In genomic region chr16:67856927-67857546, GRCh38 we compare ENCODE assay signal across 9 cellular contexts. TPM values are rescaled to one million over a fixed set of nuclear protein-coding genes. Genes with fewer than 3 reads are reported as not detected.
DNase-seq lines count a peak whose midpoint lies in the region; TF ChIP-seq lines count a peak whose summit lies in the region.
"Had no signal": no experiment of that assay in that cellular context is flagged by ENCODE, and none has a peak within 500 bp of the region (broad histone marks: within the 10 kb centered on the region; RNA-seq: fewer than 3 reads in every experiment).

No MANE protein-coding gene starts in this region.

- H4K20me1 ChIP-seq in PC-9 (ENCODE audit: insufficient read depth) = peaks cover 94% of the 10 kb centered on the region

- H3K4me3 Mint-ChIP-seq in CD4-positive, alpha-beta memory T cell = no peak overlapping the region

- no peak overlapping the region for H3K9ac ChIP-seq in rectal smooth muscle tissue (ENCODE audit: low read length)

- H3K36me3 ChIP-seq in CD4-positive, alpha-beta memory T cell (ENCODE audit: insufficient read depth, low read length) = peaks cover 14% of the 10 kb centered on the region
- peaks cover 13% of the 10 kb centered on the region; the same call in 1 of the 2 replicates for H3K36me3 ChIP-seq in PC-9 (ENCODE audit: low read depth)
- peaks cover 0 to 5% (median under 1%) of the 10 kb centered on the region in 4 donors for H3K36me3 ChIP-seq in esophagus muscularis mucosa
- H3K36me3 ChIP-seq in rectal smooth muscle tissue (ENCODE audit: control insufficient read depth, insufficient read depth, low read length) = peaks cover 3% of the 10 kb centered on the region

- peaks cover 54% of the 10 kb centered on the region for H3F3A ChIP-seq in PC-9 (ENCODE audit: insufficient read depth, low read depth)

- H3K27me3 Mint-ChIP-seq in CD4-positive, alpha-beta memory T cell = no peaks in the 10 kb centered on the region

- TF ChIP-seq CTCF in PC-9 (conservative IDR thresholded peaks at IDR 0.05) (no peak), esophagus muscularis mucosa (IDR thresholded peaks at IDR 0.05) (no peak)

- H3K9me3 Mint-ChIP-seq in CD4-positive, alpha-beta memory T cell = no peaks in the 10 kb centered on the region

- 91% methylated on average over 5 of the region's 5 CpGs for WGBS in esophagus muscularis mucosa

- H3K36me3 Mint-ChIP-seq in CD4-positive, alpha-beta memory T cell = peaks cover 0 to 16% of the 10 kb centered on the region in 2 donors

- CTCF ChIA-PET in CD4-positive, alpha-beta memory T cell (lab: Charles Lee; ENCODE audit: partially characterized antibody) = interaction anchor here (1.5 to 3.9 kb wide), 3 partner anchors 11 to 41 kb away, joined by 3 to 17 read pairs (median 3); partner anchors contain the start of gene NUTF2
- CTCF ChIA-PET in PC-9 (lab: Charles Lee) = no interaction called here

- H3K4me2 ChIP-seq in PC-9 = peak overlapping the region; percentile 39

- H3K27ac Mint-ChIP-seq in CD4-positive, alpha-beta memory T cell = peak overlapping the region; percentile 35 to 95 (median 91)

- H3K27ac ChIP-seq in CD4-positive, alpha-beta memory T cell (ENCODE audit: low read depth, low read length) = peak overlapping the region; percentile 43
- H3K27ac ChIP-seq in PC-9 = peak overlapping the region; percentile 41
- H3K27ac ChIP-seq in esophagus muscularis mucosa (replicated peaks in 1 of 4) = peak overlapping the region; percentile 39 to 81 (median 69)
- peak overlapping the region; percentile 51 for H3K27ac ChIP-seq in rectal smooth muscle tissue (ENCODE audit: low read depth, low read length)
- H3K27ac ChIP-seq in substantia nigra (ENCODE audit: low read depth, low read length, poor library complexity, severe bottlenecking) = no peak overlapping the region

- peaks cover 24% of the 10 kb centered on the region for H3K4me1 ChIP-seq in CD4-positive, alpha-beta memory T cell (ENCODE audit: insufficient read depth, low read length)
- H3K4me1 ChIP-seq in PC-9 (replicated peaks; ENCODE audit: insufficient read depth) (peaks cover 52% of the 10 kb centered on the region), esophagus muscularis mucosa (peaks cover 62 to 76% (median 66%) of the 10 kb centered on the region in 4 donors), rectal smooth muscle tissue (ENCODE audit: control insufficient read depth, insufficient read depth, low read length) (peaks cover 14% of the 10 kb centered on the region)

- H2AFZ ChIP-seq in PC-9 = no peak overlapping the region

- no peaks in the 10 kb centered on the region for H3K9me3 ChIP-seq in CD4-positive, alpha-beta memory T cell (ENCODE audit: control insufficient read depth in 1 of 2, low read length in 2 of 2)
- H3K9me3 ChIP-seq in PC-9 (ENCODE audit: insufficient read depth, low read depth) = no peaks in the 10 kb centered on the region
- no peaks in the 10 kb centered on the region for H3K9me3 ChIP-seq in esophagus muscularis mucosa

- POLR2A ChIA-PET in CD4-positive, alpha-beta memory T cell (lab: Charles Lee; ENCODE audit: partially characterized antibody) = interaction anchor here (0.9 kb wide), 1 partner anchor 27 kb away, joined by 3 read pairs; no protein-coding TSS in a partner anchor
- POLR2A ChIA-PET in PC-9 (lab: Charles Lee; ENCODE audit: unreplicated experiment) = interaction anchor here (0.5 to 1.1 kb wide), 2 partner anchors 180 to 388 kb away, joined by 4 to 5 read pairs; partner anchors contain the start of gene PLA2G15

- peaks cover 92% of the 10 kb centered on the region for H3K79me2 ChIP-seq in PC-9 (ENCODE audit: low read depth)

- H3K9me2 ChIP-seq in PC-9 (ENCODE audit: insufficient read depth) = no peaks in the 10 kb centered on the region

- H3K27me3 ChIP-seq in CD4-positive, alpha-beta memory T cell (ENCODE audit: insufficient read depth, low read length) = no peaks in the 10 kb centered on the region
- no peaks in the 10 kb centered on the region for H3K27me3 ChIP-seq in PC-9 (ENCODE audit: insufficient read depth, low read depth)
- no peaks in the 10 kb centered on the region for H3K27me3 ChIP-seq in esophagus muscularis mucosa
- H3K27me3 ChIP-seq in rectal smooth muscle tissue (ENCODE audit: control insufficient read depth, insufficient read depth, low read length) = no peaks in the 10 kb centered on the region

- no peak for TF ChIP-seq EP300 in esophagus muscularis mucosa (IDR thresholded peaks at IDR 0.05)

- DNase-seq in CD4-positive, alpha-beta memory T cell = no peak
- no peak for DNase-seq in PC-9
- no peak for DNase-seq in esophagus muscularis mucosa (ENCODE audit: extremely low spot score)
- no peak for DNase-seq in substantia nigra (lab: John Stamatoyannopoulos, UW)
- DNase-seq in OCI-M2 (lab: John Stamatoyannopoulos, UW; ENCODE audit: unreplicated experiment) = no peak
- no peak for DNase-seq in stimulated activated CD4-positive, alpha-beta T cell treated with anti-CD3 and anti-CD28 coated beads, Interleukin-4, amount 100 ng/mL, for 1 hour
- DNase-seq in SHP77 (lab: John Stamatoyannopoulos, UW) = no peak
- DNase-seq: activated effector memory CD4-positive, alpha-beta T cell treated with Interleukin-2 at 50 U/mL for 16 hours had no signal

- intact Hi-C loops in CD4-positive, alpha-beta memory T cell (cut with micrococcal nuclease) = no loop called here
- intact Hi-C loops in PC-9 (cut with micrococcal nuclease; ENCODE audit: unreplicated experiment) (loop anchor here (5.0 kb wide), 2 partner anchors 140 to 180 kb away; partner anchors contain the start of gene GFOD2), esophagus muscularis mucosa (cut with DNase I) (no loop called here)

- BruUV-seq in PC-9 (replicated peaks; lab: Mats Ljungman, UMichigan) = no TSS peak

- H3K4me3 ChIP-seq in CD4-positive, alpha-beta memory T cell (ENCODE audit: low read length in 2 of 2) = no peak overlapping the region
- H3K4me3 ChIP-seq in PC-9 (no peak overlapping the region), esophagus muscularis mucosa (no peak overlapping the region), rectal smooth muscle tissue (ENCODE audit: low read length) (no peak overlapping the region)

- TF ChIP-seq POLR2A in esophagus muscularis mucosa (IDR thresholded peaks at IDR 0.05; ENCODE audit: low read depth) = no peak

- peaks cover 24 to 51% (median 35%) of the 10 kb centered on the region in 4 donors for H3K4me1 Mint-ChIP-seq in CD4-positive, alpha-beta memory T cell

RNA-seq across cellular contexts. Expression of gene CENPT, which starts 9.5 kb away (rescaled TPM):
- 100 to 1,000 TPM; 103 to 107 TPM for total RNA-seq in CD4-positive, alpha-beta memory T cell
- 10 to 100 TPM; 15.4 to 18.1 TPM for polyA plus RNA-seq in CD4-positive, alpha-beta memory T cell
- total RNA-seq in PC-9 (2021) = 32.7 and 33.8 TPM in 2 replicates
- 10 to 100 TPM; 30.3 to 50.7 (median 33.2) TPM for total RNA-seq in esophagus muscularis mucosa

RNA-seq across cellular contexts. Expression of gene NUTF2, which starts 10.3 kb away (rescaled TPM):
- 10 to 100 TPM; 41.2 to 45.9 TPM for total RNA-seq in CD4-positive, alpha-beta memory T cell
- polyA plus RNA-seq in CD4-positive, alpha-beta memory T cell = 100 to 1,000 TPM; 127 to 128 TPM
- total RNA-seq in PC-9 (2021) = 94.2 and 147 TPM in 2 replicates
- 100 to 1,000 TPM; 101 to 246 (median 174) TPM for total RNA-seq in esophagus muscularis mucosa

RNA-seq across cellular contexts. Expression of gene THAP11, which starts 14.9 kb away (rescaled TPM):
- total RNA-seq in CD4-positive, alpha-beta memory T cell = 10 to 100 TPM; 56.8 to 58.4 TPM
- polyA plus RNA-seq in CD4-positive, alpha-beta memory T cell = 100 to 1,000 TPM; 130 to 147 TPM
- 18.9 and 23.2 TPM in 2 replicates for total RNA-seq in PC-9 (2021)
- total RNA-seq in esophagus muscularis mucosa = 100 to 1,000 TPM in 1 of 4 donors, 10 to 100 TPM in 3; 60.2 to 101 (median 78.3) TPM

RNA-seq across cellular contexts. Expression of gene EDC4, which starts 15.8 kb away (rescaled TPM):
- total RNA-seq in CD4-positive, alpha-beta memory T cell = 100 to 1,000 TPM; 141 to 144 TPM
- polyA plus RNA-seq in CD4-positive, alpha-beta memory T cell = 10 to 100 TPM; 18.5 to 37.3 TPM
- 48.8 and 52.7 TPM in 2 replicates for total RNA-seq in PC-9 (2021)
- total RNA-seq in esophagus muscularis mucosa = 10 to 100 TPM; 49.9 to 70.9 (median 52.0) TPM

RNA-seq across cellular contexts. Expression of gene NRN1L, which starts 27.6 kb away (rescaled TPM):
- total RNA-seq in CD4-positive, alpha-beta memory T cell = 1 to 10 TPM; 5.9 to 7.0 TPM
- under 1 TPM; 0.81 to 0.96 TPM for polyA plus RNA-seq in CD4-positive, alpha-beta memory T cell
- total RNA-seq in PC-9 (2021) = 1.3 TPM in 1 of 2 replicates, not detected in the other
- 1 to 10 TPM in 1 of 4 donors, under 1 TPM in 1, not detected in 2; 0.99 to 1.7 TPM for total RNA-seq in esophagus muscularis mucosa
